Comparison of ENCODE assay signal across 8 cellular contexts in the genomic region with DNA sequence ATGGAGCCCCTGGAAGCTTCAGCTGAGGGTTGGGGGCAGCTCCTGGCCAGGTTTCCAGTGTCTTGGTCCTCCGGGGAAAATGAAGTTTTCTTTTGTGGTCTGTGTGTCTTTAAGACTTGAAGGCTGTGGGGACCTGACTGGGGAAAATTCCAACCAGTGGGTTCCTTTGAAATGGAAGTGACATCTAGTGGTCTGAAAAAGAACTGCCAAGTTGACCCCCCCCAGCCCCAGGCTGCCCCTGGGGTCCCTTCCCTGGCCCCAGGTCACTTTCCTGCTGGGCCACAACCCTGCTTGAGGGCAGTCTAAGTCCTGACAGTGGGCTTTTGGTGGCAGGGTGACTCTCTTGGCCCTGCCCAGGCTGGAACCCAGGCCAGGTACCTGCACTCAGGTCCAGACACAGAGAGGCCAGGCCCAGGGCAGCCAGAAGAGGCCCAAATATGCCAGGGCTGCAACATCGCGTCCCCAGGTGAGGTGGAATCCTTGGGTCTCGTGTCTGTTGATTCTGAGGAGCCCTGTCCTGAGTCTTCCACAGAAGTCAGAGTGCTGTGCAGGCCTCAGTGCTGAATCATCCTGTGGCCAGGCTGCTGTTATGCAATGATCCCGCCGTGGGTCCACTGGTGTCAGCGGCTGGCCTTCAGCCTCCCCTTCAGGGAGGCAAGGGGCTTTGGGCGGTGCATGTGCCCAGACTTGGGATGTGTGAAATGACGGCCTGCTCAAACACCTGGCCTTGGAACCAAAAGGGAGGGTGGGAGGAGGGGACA.
DNase-seq lines count a peak whose midpoint lies in the region; ATAC-seq and TF ChIP-seq lines count a peak whose summit lies in the region.

No MANE protein-coding gene starts in this region.

- no peak overlapping the region for H3K4me2 ChIP-seq in GM23338
- no peak overlapping the region for H3K4me2 ChIP-seq in trophoblast cell (ENCODE audit: low read length)

- no peak overlapping the region for H2BK120ac ChIP-seq in trophoblast cell (ENCODE audit: insufficient read depth, low read length, poor library complexity)

- TF ChIP-seq CTCF in BE2C (IDR thresholded peaks at IDR 0.05; ENCODE audit: low read depth, low read length) (peak; percentile 65), GM23338 (conservative IDR thresholded peaks at IDR 0.05; ENCODE audit: low read depth in 2 of 2) (peak; percentile 54 to 55), fibroblast of pulmonary artery (IDR thresholded peaks at IDR 0.05; ENCODE audit: low read length, missing control alignments) (peak; percentile 58)

- H3K4me1 ChIP-seq in BE2C, result peaks cover 39% of the 10 kb centered on the region
- peaks cover 3% of the 10 kb centered on the region; the same call in 1 of the 2 replicates for H3K4me1 ChIP-seq in GM23338 (ENCODE audit: insufficient read depth)
- H3K4me1 ChIP-seq in SJCRH30, result no peaks in the 10 kb centered on the region; the same call in 1 of the 2 replicates
- H3K4me1 ChIP-seq in trophoblast cell (ENCODE audit: control insufficient read depth in 1 of 2, insufficient read depth in 2 of 2, low read length in 2 of 2), result peaks cover 22 to 23% of the 10 kb centered on the region in 2 experiments

- no peak overlapping the region for H3K4ac ChIP-seq in trophoblast cell (ENCODE audit: low read depth, low read length)

- no peak overlapping the region for H3K27ac ChIP-seq in GM23338 (ENCODE audit: low read depth)
- H3K27ac ChIP-seq in SJCRH30, result no peak overlapping the region
- no peak overlapping the region for H3K27ac ChIP-seq in trophoblast cell (ENCODE audit: low read depth, low read length)

- peaks cover 4% of the 10 kb centered on the region for H3K79me1 ChIP-seq in trophoblast cell (ENCODE audit: low read length)

- H2BK5ac ChIP-seq in trophoblast cell (ENCODE audit: low read depth, low read length, poor library complexity), result no peak overlapping the region

- H3K4me3 ChIP-seq in BE2C (ENCODE audit: low read depth, low read length) (no peak overlapping the region), GM23338 (no peak overlapping the region), SJCRH30 (no peak overlapping the region), fibroblast of pulmonary artery (replicated peaks; ENCODE audit: low read depth, low read length) (no peak overlapping the region), trophoblast cell (ENCODE audit: low read depth, low read length) (no peak overlapping the region)

- no peak overlapping the region; the same call in 1 of the 2 replicates for H3K27ac Mint-ChIP-seq in GM23338

- no peak overlapping the region for H3K23ac ChIP-seq in trophoblast cell (ENCODE audit: low read length)

- H3K27me3 ChIP-seq in BE2C (no peaks in the 10 kb centered on the region), GM23338 (ENCODE audit: insufficient read depth) (no peaks in the 10 kb centered on the region), SJCRH30 (no peaks in the 10 kb centered on the region), trophoblast cell (ENCODE audit: insufficient read depth, low read length) (no peaks in the 10 kb centered on the region)

- no peaks in the 10 kb centered on the region for H3K36me3 ChIP-seq in BE2C
- no peaks in the 10 kb centered on the region for H3K36me3 ChIP-seq in GM23338 (ENCODE audit: insufficient read depth)
- H3K36me3 ChIP-seq in SJCRH30, result no peaks in the 10 kb centered on the region
- H3K36me3 ChIP-seq in trophoblast cell (ENCODE audit: control insufficient read depth in 1 of 2, insufficient read depth in 2 of 2, low read length in 2 of 2), result no peaks in the 10 kb centered on the region

- H3K36me3 Mint-ChIP-seq in GM23338 (ENCODE audit: low read depth), result no peaks in the 10 kb centered on the region

- no peak overlapping the region for H2BK12ac ChIP-seq in trophoblast cell (ENCODE audit: low read length)

- no CpG with 5 or more reads among the region's 9 CpGs for WGBS in trophoblast cell (ENCODE audit: extremely low coverage, insufficient coverage, insufficient read length)

- peak overlapping the region; percentile 11 for H2AK5ac ChIP-seq in trophoblast cell (ENCODE audit: low read length)

- H4K91ac ChIP-seq in trophoblast cell (ENCODE audit: low read depth, low read length), result peak overlapping the region; percentile 7

- no peak overlapping the region for H4K8ac ChIP-seq in trophoblast cell (ENCODE audit: low read depth, low read length)

- H3K4me1 Mint-ChIP-seq in GM23338, result peaks cover 14% of the 10 kb centered on the region; the same call in 2 of the 3 replicates

- DNase-seq in BE2C, result peak; percentile 41
- peak; percentile 78 for DNase-seq in GM23338 (ENCODE audit: low spot score)
- peak; percentile 37 to 65 for DNase-seq in SJCRH30
- peak; percentile 76 for DNase-seq in fibroblast of pulmonary artery (ENCODE audit: low read depth)
- DNase-seq in trophoblast cell, result peak; percentile 28 to 35

- H3K9me3 ChIP-seq in BE2C (no peaks in the 10 kb centered on the region), SJCRH30 (replicated peaks) (no peaks in the 10 kb centered on the region), trophoblast cell (ENCODE audit: insufficient read depth, low read depth, low read length) (no peaks in the 10 kb centered on the region)

- no peaks in the 10 kb centered on the region for H3F3A ChIP-seq in GM23338 (replicated peaks; ENCODE audit: low read depth)

- no peak overlapping the region for H3K9ac ChIP-seq in trophoblast cell (ENCODE audit: low read length)

- H3K79me2 ChIP-seq in GM23338 (replicated peaks; ENCODE audit: insufficient read depth) (no peaks in the 10 kb centered on the region), trophoblast cell (ENCODE audit: control insufficient read depth, insufficient read depth, low read length, poor library complexity) (no peaks in the 10 kb centered on the region)

- peaks cover 3% of the 10 kb centered on the region for H3K27me3 Mint-ChIP-seq in GM23338 (ENCODE audit: insufficient read depth, low read depth, poor library complexity)

- no peak overlapping the region for H3K4me3 Mint-ChIP-seq in GM23338

- H4K20me1 ChIP-seq in GM23338 (replicated peaks; ENCODE audit: insufficient read depth), result no peaks in the 10 kb centered on the region

- H3K18ac ChIP-seq in trophoblast cell (ENCODE audit: low read length), result no peak overlapping the region

- ATAC-seq in GM23338, result peak; percentile 73
- ATAC-seq in HG03342 (IDR thresholded peaks at IDR 0.05; ENCODE audit: unreplicated experiment), result no peak
- ATAC-seq in GM19395 (IDR thresholded peaks at IDR 0.05; ENCODE audit: unreplicated experiment), result no peak
- ATAC-seq in HG02885 (IDR thresholded peaks at IDR 0.05; ENCODE audit: poor library complexity, unreplicated experiment), result no peak

- peak overlapping the region; percentile 80; the same call in 1 of the 2 replicates for H2AFZ ChIP-seq in GM23338
- no peak overlapping the region for H2AFZ ChIP-seq in trophoblast cell (ENCODE audit: insufficient read depth, low read length, poor library complexity)

- H4K12ac ChIP-seq in trophoblast cell (ENCODE audit: low read depth, low read length), result no peak overlapping the region

- 0 out of 2 replicates have a peak, but pooled peaks cover 3% of the 10 kb centered on the region for H3K9me2 ChIP-seq in GM23338 (ENCODE audit: insufficient read depth)

- no peaks in the 10 kb centered on the region for H3K9me3 Mint-ChIP-seq in GM23338

- H3K14ac ChIP-seq in trophoblast cell (ENCODE audit: low read length), result no peak overlapping the region

TF ChIP-seq in GM23338, 12 proteins besides CTCF, POLR2A, EP300 and RAD21 (continues in another document):
- TF ChIP-seq, protein P1, sequence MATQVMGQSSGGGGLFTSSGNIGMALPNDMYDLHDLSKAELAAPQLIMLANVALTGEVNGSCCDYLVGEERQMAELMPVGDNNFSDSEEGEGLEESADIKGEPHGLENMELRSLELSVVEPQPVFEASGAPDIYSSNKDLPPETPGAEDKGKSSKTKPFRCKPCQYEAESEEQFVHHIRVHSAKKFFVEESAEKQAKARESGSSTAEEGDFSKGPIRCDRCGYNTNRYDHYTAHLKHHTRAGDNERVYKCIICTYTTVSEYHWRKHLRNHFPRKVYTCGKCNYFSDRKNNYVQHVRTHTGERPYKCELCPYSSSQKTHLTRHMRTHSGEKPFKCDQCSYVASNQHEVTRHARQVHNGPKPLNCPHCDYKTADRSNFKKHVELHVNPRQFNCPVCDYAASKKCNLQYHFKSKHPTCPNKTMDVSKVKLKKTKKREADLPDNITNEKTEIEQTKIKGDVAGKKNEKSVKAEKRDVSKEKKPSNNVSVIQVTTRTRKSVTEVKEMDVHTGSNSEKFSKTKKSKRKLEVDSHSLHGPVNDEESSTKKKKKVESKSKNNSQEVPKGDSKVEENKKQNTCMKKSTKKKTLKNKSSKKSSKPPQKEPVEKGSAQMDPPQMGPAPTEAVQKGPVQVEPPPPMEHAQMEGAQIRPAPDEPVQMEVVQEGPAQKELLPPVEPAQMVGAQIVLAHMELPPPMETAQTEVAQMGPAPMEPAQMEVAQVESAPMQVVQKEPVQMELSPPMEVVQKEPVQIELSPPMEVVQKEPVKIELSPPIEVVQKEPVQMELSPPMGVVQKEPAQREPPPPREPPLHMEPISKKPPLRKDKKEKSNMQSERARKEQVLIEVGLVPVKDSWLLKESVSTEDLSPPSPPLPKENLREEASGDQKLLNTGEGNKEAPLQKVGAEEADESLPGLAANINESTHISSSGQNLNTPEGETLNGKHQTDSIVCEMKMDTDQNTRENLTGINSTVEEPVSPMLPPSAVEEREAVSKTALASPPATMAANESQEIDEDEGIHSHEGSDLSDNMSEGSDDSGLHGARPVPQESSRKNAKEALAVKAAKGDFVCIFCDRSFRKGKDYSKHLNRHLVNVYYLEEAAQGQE (IDR thresholded peaks at IDR 0.05; ENCODE audit: unreplicated experiment), result no peak
- TF ChIP-seq POLR2AphosphoS5 (IDR thresholded peaks at IDR 0.05; ENCODE audit: low read depth) (no peak), CREB1 (CRISPR knock-in tag; IDR thresholded peaks at IDR 0.05; ENCODE audit: low read depth) (no peak), EZH2 (IDR thresholded peaks at IDR 0.05; ENCODE audit: low read depth, unreplicated experiment) (no peak)
